In genomic region chr4:156413411-156413985, GRCh38 we compare ENCODE assay signal across 18 cellular contexts.
"Had no signal": no experiment of that assay in that cellular context is flagged by ENCODE, and none has a peak within 500 bp of the region (broad histone marks: within the 10 kb centered on the region; RNA-seq: fewer than 3 reads in every experiment).

No MANE protein-coding gene starts in this region.

- H3K27me3 ChIP-seq: cardiac muscle cell, ovary, vagina had no signal

- ATAC-seq: activated T-cell treated with anti-CD3 and anti-CD28 coated beads, Interleukin-2, amount 50 U/mL, for 72 hours; mucosa of descending colon; naive thymus-derived CD4-positive, alpha-beta T cell had no signal

- DNase-seq: activated CD4-positive, alpha-beta memory T cell treated with anti-CD3 and anti-CD28 coated beads, Interleukin-2, amount 10 ng/mL, durations not matched to agents 7 days and 5 days; activated CD4-positive, alpha-beta T cell treated with anti-CD3 and anti-CD28 coated beads, Interleukin-2, amount 10 ng/mL, durations not matched to agents 24 days and 14 days; activated effector memory CD4-positive, alpha-beta T cell treated with Interleukin-2 at 50 U/mL for 16 hours; activated naive CD4-positive, alpha-beta T cell treated with anti-CD3 and anti-CD28 coated beads for 36 hours; activated naive CD8-positive, alpha-beta T cell treated with anti-CD3 and anti-CD28 coated beads, Interleukin-2, amount 10 ng/mL, durations not matched to agents 7 days and 5 days; activated T-cell treated with anti-CD3 and anti-CD28 coated beads, Interleukin-2, amount 50 U/mL, for 72 hours; foreskin melanocyte; hippocampal formation; mucosa of descending colon; naive thymus-derived CD4-positive, alpha-beta T cell; ovary; stimulated activated CD4-positive, alpha-beta T cell treated with anti-CD3 and anti-CD28 coated beads, Interleukin-4, amount 100 ng/mL, for 24 hours; stimulated activated naive CD4-positive, alpha-beta T cell treated with Interleukin-2 at 50 U/mL for 16 hours; T1000 had no signal

- H3K4me1 ChIP-seq: prostate gland, vagina had no signal

- H3K27ac ChIP-seq: cardiac muscle cell, ovary, prostate gland, thoracic aorta, vagina had no signal

- H3K36me3 ChIP-seq: cardiac muscle cell, ovary, prostate gland, thoracic aorta, vagina had no signal

- H3K4me3 ChIP-seq: cardiac muscle cell, mucosa of descending colon, ovary, prostate gland, thoracic aorta, vagina had no signal

- H3K9me3 ChIP-seq: mucosa of descending colon, ovary, prostate gland, thoracic aorta, vagina had no signal
